ENCODE assay signal across 8 cellular contexts in genomic region chr1:9128161-9128519, GRCh38. TPM values are rescaled to one million over a fixed set of nuclear protein-coding genes. Genes with fewer than 3 reads are reported as not detected.
A peak's percentile ranks its signal among the peaks of the same experiment; 100 is the strongest.
DNase-seq lines count a peak whose midpoint lies in the region; ATAC-seq and TF ChIP-seq lines count a peak whose summit lies in the region.

No MANE protein-coding gene starts in this region.

- H3F3A ChIP-seq in neural progenitor cell (ENCODE audit: low read depth), result peaks cover 27% of the 10 kb centered on the region

- H3K9me3 ChIP-seq in ES-I3 (ENCODE audit: control insufficient read depth, insufficient read depth, low read length) (no peaks in the 10 kb centered on the region), MG63 (no peaks in the 10 kb centered on the region), neural progenitor cell (ENCODE audit: low read depth) (no peaks in the 10 kb centered on the region)

- H3K9me3 Mint-ChIP-seq in neural progenitor cell, result no peaks in the 10 kb centered on the region

- H3K36me3 Mint-ChIP-seq in neural progenitor cell, result no peaks in the 10 kb centered on the region

- H3K27me3 ChIP-seq in MG63, result no peaks in the 10 kb centered on the region
- H3K27me3 ChIP-seq in neural progenitor cell, result peaks cover 28% of the 10 kb centered on the region

- peak overlapping the region; percentile 90 for H3K4me3 Mint-ChIP-seq in neural progenitor cell

- no peak overlapping the region for H3K27ac Mint-ChIP-seq in neural progenitor cell

- no peak for ATAC-seq in GM21786 (IDR thresholded peaks at IDR 0.05; ENCODE audit: unreplicated experiment)

- H3K4me3 ChIP-seq in MG63, result peak overlapping the region; percentile 67
- H3K4me3 ChIP-seq in neural progenitor cell, result peak overlapping the region; percentile 57

- no peaks in the 10 kb centered on the region for H3K79me2 ChIP-seq in neural progenitor cell (ENCODE audit: low read depth)

- H3K4me1 Mint-ChIP-seq in neural progenitor cell, result peaks cover 17% of the 10 kb centered on the region

- H3K4me1 ChIP-seq in ES-I3 (ENCODE audit: insufficient read depth, low read length) (no peaks in the 10 kb centered on the region), neural progenitor cell (no peaks in the 10 kb centered on the region)

- peak overlapping the region; percentile 87 for H3K4me2 ChIP-seq in neural progenitor cell

- no peak for TF ChIP-seq CTCF in neural progenitor cell (IDR thresholded peaks at IDR 0.05)

- H3K36me3 ChIP-seq in ES-I3 (ENCODE audit: insufficient read depth, low read length) (no peaks in the 10 kb centered on the region), MG63 (peaks cover 2% of the 10 kb centered on the region; the same call in 1 of the 2 replicates), neural progenitor cell (no peaks in the 10 kb centered on the region)

- H3K9ac ChIP-seq in ES-I3 (ENCODE audit: low read depth, low read length) (peak overlapping the region; percentile 74; the same call in 1 of the 2 replicates), neural progenitor cell (no peak overlapping the region)

- H2AFZ ChIP-seq in neural progenitor cell (replicated peaks), result peak overlapping the region; percentile 96

- H3K27ac ChIP-seq in epithelial cell of prostate (peak overlapping the region; percentile 65), neural progenitor cell (no peak overlapping the region)

- H4K20me1 ChIP-seq in neural progenitor cell (ENCODE audit: low read depth), result peaks cover 5% of the 10 kb centered on the region

- DNase-seq in MG63 (peak; percentile 11), epithelial cell of prostate (ENCODE audit: low read depth, low spot score) (no peak), neural progenitor cell (ENCODE audit: low spot score) (no peak), RKO (ENCODE audit: low spot score) (no peak), SKM-1 treated with dmso at 0.1 percent for 144 hours (lab: John Stamatoyannopoulos, UW; ENCODE audit: unreplicated experiment) (no peak)
- DNase-seq in stimulated activated naive CD4-positive, alpha-beta T cell treated with Interleukin-2 at 50 U/mL for 16 hours (lab: John Stamatoyannopoulos, UW), result no peak

- H3K27me3 Mint-ChIP-seq in neural progenitor cell (ENCODE audit: insufficient read depth, low read depth), result peaks cover 6% of the 10 kb centered on the region

RNA-seq across cellular contexts. Expression of gene GPR157, which starts 0.8 kb away (rescaled TPM):
- 3.1 and 5.2 TPM in 2 replicates for total RNA-seq in MG63 (2014; rRNA removed; shearing (Covaris generic); ENCODE audit: low replicate concordance)
- total RNA-seq in neural progenitor cell (ENCODE audit: low replicate concordance), result 1.6 and 2.1 TPM in 2 replicates

RNA-seq across cellular contexts. Expression of gene SLC2A5, which starts 58.7 kb away (rescaled TPM):
- not detected in 2 replicates for total RNA-seq in MG63 (2014; rRNA removed; shearing (Covaris generic); ENCODE audit: low replicate concordance)
- not detected in 2 replicates for total RNA-seq in neural progenitor cell (ENCODE audit: low replicate concordance)
